8 cellular contexts compared by ENCODE assay signal in the genomic region with DNA sequence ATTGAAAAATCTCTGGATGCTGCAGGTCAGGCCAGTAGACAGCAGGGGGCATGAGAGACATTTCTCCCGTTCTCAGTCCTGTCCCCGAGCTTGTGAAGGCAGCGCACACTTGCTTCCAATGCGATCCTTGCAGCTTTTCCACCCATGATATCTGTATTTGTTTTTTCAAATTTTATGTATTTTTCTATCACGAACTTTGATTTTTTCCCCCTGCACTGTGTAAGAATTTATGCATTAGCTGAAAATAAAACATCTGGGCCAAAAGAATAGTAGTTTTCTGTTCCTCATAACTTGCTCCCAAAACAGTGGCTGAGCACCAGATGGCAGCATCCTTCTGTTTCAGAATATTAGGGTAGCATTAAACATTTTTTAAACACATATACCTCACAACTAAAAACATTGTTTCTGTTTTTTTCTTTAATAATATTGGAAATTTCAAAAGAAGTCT.
A peak's percentile ranks its signal among the peaks of the same experiment; 100 is the strongest.
DNase-seq lines count a peak whose midpoint lies in the region; ATAC-seq, FAIRE-seq and TF ChIP-seq lines count a peak whose summit lies in the region.
"Not testable (repeated sequence)": the region's sequence is repeated elsewhere in the genome, so short reads cannot be mapped to it uniquely, and the experiment has no call there.

No MANE protein-coding gene starts in this region.

- intact Hi-C loops in GM12878 (cut with micrococcal nuclease; ENCODE audit: unreplicated experiment) = loop anchor here (1.0 to 2.0 kb wide), 2 partner anchors 32 to 110 kb away; no protein-coding TSS in a partner anchor
- intact Hi-C loops in upper lobe of right lung (cut with DNase I) = not testable (repeated sequence)

- 0% methylated on average over 3 of the region's 5 CpGs for WGBS in GM12878 (ENCODE audit: insufficient coverage, insufficient replicate concordance, low lambda C conversion rate, missing lambda C conversion rate)
- 4% methylated on average over 4 of the region's 5 CpGs; no CpG with 5 or more reads in 1 of the 2 donors for WGBS in gastroesophageal sphincter (ENCODE audit: low coverage in 1 of 2), 2 donors

- DNase-seq in DMS79 treated with DMSO at 0.1 percent for 48 hours (lab: John Stamatoyannopoulos, UW) (peak; percentile 3), NAMALWA (ENCODE audit: low spot score) (peak; percentile 67), myocyte (ENCODE audit: low read depth) (peak; percentile 34)
- not testable (repeated sequence) for DNase-seq in HFF-Myc (ENCODE audit: extremely low read depth, low read depth); RWPE2 (ENCODE audit: low spot score); GM12878 (ENCODE audit: low read depth, low spot score); upper lobe of right lung

- H3K4me3 ChIP-seq in HFF-Myc (replicated peaks; ENCODE audit: low read depth, low read length); RWPE2 (ENCODE audit: severe bottlenecking); GM12878; gastroesophageal sphincter; upper lobe of right lung: not testable (repeated sequence)

- ATAC-seq in RWPE2 (ENCODE audit: low read depth) = peak; percentile 59; the same call in 1 of the 3 replicates
- ATAC-seq in GM12878 = peak; percentile 92
- peak; percentile 60 for ATAC-seq in gastroesophageal sphincter
- peak; percentile 87 for ATAC-seq in upper lobe of right lung

- SMC1A ChIA-PET in GM12878 (lab: Charles Lee; ENCODE audit: uncharacterized antibody, unreplicated experiment) = interaction anchor here (0.6 to 0.9 kb wide), 2 partner anchors 10 to 135 kb away, joined by 3 read pairs; no protein-coding TSS in a partner anchor

- H3K9ac ChIP-seq in GM12878 (ENCODE audit: control insufficient read depth, insufficient read depth, low read length) = not testable (repeated sequence)

- TF ChIP-seq RAD21 in GM12878 (IDR thresholded peaks at IDR 0.05; ENCODE audit: insufficient read depth, low read depth, low read length) = peak; percentile 47

- H3K9me3 ChIP-seq in RWPE2 (ENCODE audit: severe bottlenecking); GM12878 (replicated peaks; ENCODE audit: control insufficient read depth, insufficient read depth, low read length); gastroesophageal sphincter; upper lobe of right lung: not testable (repeated sequence)

- CTCF ChIA-PET in GM12878 (lab: Yijun Ruan, JAX) = interaction anchor here (0.7 to 2.5 kb wide), 10 partner anchors 10 to 371 kb away, joined by 3 to 17 read pairs (median 5); no protein-coding TSS in a partner anchor

- not testable (repeated sequence) for TF ChIP-seq EP300 in GM12878 (IDR thresholded peaks at IDR 0.05; ENCODE audit: borderline replicate concordance in 1 of 2, control insufficient read depth in 1 of 2, low read depth in 2 of 2, low read length in 2 of 2); gastroesophageal sphincter (IDR thresholded peaks at IDR 0.05)

- not testable (repeated sequence) for H3K27me3 ChIP-seq in RWPE2 (ENCODE audit: insufficient read depth, poor library complexity, severe bottlenecking); GM12878 (replicated peaks in 1 of 2; ENCODE audit: control insufficient read depth in 2 of 2, insufficient read depth in 2 of 2, low read length in 1 of 2)
- H3K27me3 ChIP-seq in gastroesophageal sphincter = peaks cover 16% of the 10 kb centered on the region
- peaks cover 18% of the 10 kb centered on the region for H3K27me3 ChIP-seq in upper lobe of right lung

- TF ChIP-seq CTCF in HFF-Myc (IDR thresholded peaks at IDR 0.05; ENCODE audit: low read depth, low read length, missing control alignments) (peak; percentile 4), RWPE2 (IDR thresholded peaks at IDR 0.05; ENCODE audit: poor library complexity, severe bottlenecking) (peak; percentile 75), GM12878 (IDR thresholded peaks at IDR 0.05 in 2 of 3, conservative IDR thresholded peaks at IDR 0.05 in 1 of 3; ENCODE audit: control insufficient read depth in 2 of 3, extremely low read depth in 1 of 3, insufficient read depth in 1 of 3, low read depth in 3 of 3, low read length in 3 of 3) (peak in 2 of 3 experiments; percentile 34 to 37; a peak in 4 of 6 replicates), gastroesophageal sphincter (IDR thresholded peaks at IDR 0.05) (peak in 2 of 4 experiments; percentile 23 to 27), upper lobe of right lung (IDR thresholded peaks at IDR 0.05) (peak; percentile 16)

- not testable (repeated sequence) for H3K36me3 ChIP-seq in RWPE2 (ENCODE audit: low read depth); GM12878 (ENCODE audit: control insufficient read depth in 2 of 2, insufficient read depth in 2 of 2, low read length in 1 of 2); gastroesophageal sphincter; upper lobe of right lung

- TF ChIP-seq POLR2A in GM12878 (IDR thresholded peaks at IDR 0.05; ENCODE audit: low read depth, low read length); gastroesophageal sphincter (IDR thresholded peaks at IDR 0.05): not testable (repeated sequence)

- peaks cover 11% of the 10 kb centered on the region for H3K4me1 ChIP-seq in RWPE2 (ENCODE audit: insufficient read depth, poor library complexity, severe bottlenecking)
- not testable (repeated sequence) for H3K4me1 ChIP-seq in GM12878 (ENCODE audit: control insufficient read depth, insufficient read depth, low read length); gastroesophageal sphincter; upper lobe of right lung

- H2AFZ ChIP-seq in GM12878 (ENCODE audit: control insufficient read depth, low read depth, low read length) = not testable (repeated sequence)

- FAIRE-seq in GM12878 (lab: Jason Lieb, UNC) = peak; percentile 89

- in situ Hi-C loops in GM12878 (cut with MboI) = not testable (repeated sequence)

- POLR2A ChIA-PET in GM12878 (lab: Charles Lee) = not testable (repeated sequence)

- not testable (repeated sequence) for H3K27ac ChIP-seq in RWPE2 (ENCODE audit: poor library complexity, severe bottlenecking); GM12878 (ENCODE audit: control insufficient read depth, insufficient read depth); gastroesophageal sphincter; upper lobe of right lung

- H3K4me2 ChIP-seq in GM12878 (ENCODE audit: control insufficient read depth, insufficient read depth) = not testable (repeated sequence)

- H4K20me1 ChIP-seq in GM12878 (ENCODE audit: control insufficient read depth, insufficient read depth) = not testable (repeated sequence)

- BruUV-seq in GM12878 (replicated peaks; lab: Mats Ljungman, UMichigan) = not testable (repeated sequence)

- RAD21 ChIA-PET in GM12878 (lab: Charles Lee; ENCODE audit: unreplicated experiment) = interaction anchor here (0.7 to 1.1 kb wide), 3 partner anchors 30 to 371 kb away, joined by 3 read pairs; no protein-coding TSS in a partner anchor

- H3K79me2 ChIP-seq in GM12878 (ENCODE audit: control insufficient read depth, insufficient read depth, low read length) = not testable (repeated sequence)

TF ChIP-seq in GM12878, 131 proteins besides CTCF, POLR2A, EP300 and RAD21:
- TF ChIP-seq SMC3 (IDR thresholded peaks at IDR 0.05; ENCODE audit: borderline replicate concordance, low read length) = peak; percentile 38; the same call in 1 of the 2 replicates
